8 cellular contexts compared by ENCODE assay signal in the genomic region with DNA sequence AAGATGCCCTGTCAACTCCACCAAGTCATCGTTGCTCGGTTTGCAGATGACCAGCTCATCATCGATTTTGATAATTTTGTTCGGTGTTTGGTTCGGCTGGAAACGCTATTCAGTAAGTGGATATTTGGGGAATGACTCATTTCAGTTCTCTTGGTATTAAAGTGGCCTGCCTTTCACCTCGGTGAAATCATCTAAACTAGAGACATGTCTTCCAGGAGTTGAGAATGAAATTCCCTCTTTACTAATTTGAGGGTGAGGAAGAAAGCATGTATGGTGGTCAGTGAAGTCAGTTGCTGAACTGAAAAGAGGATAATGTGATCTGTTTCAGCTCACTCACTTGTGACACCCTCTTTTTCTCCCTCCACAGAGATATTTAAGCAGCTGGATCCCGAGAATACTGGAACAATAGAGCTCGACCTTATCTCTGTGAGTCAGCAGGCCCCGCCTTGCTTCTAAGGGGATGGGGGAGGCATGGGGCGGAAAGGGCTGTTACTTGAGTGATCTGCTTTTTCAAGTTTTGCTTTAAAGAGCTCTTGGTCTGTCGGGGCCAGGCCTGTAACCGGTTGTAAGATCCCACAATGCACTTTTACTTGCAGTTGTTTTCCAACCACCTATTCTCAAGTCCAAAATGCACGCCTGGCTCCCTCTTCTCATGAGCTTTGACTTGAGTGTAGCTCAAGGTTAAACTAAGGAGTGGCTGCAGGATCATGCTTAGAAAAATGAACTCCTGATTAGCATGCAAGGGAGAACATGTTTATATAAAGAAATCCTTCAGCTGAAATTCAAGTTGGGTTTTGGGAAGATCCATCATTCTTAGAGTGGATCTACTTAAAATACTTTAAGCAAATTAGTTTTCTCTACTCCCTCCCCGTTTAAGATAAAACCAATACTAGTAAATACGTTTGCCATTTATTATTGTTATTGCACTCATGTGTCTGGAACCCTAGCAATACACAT. TPM values are rescaled to one million over a fixed set of nuclear protein-coding genes. Genes with fewer than 3 reads are reported as not detected.
DNase-seq lines count a peak whose midpoint lies in the region; ATAC-seq and TF ChIP-seq lines count a peak whose summit lies in the region.

No MANE protein-coding gene starts in this region.

- H3K27me3 ChIP-seq in upper lobe of left lung = no peaks in the 10 kb centered on the region

- peaks cover 27 to 36% (median 28%) of the 10 kb centered on the region in 4 donors for H3K4me1 ChIP-seq in upper lobe of left lung

- 32 to 37% methylated on average over 15 to 16 of the region's 16 CpGs for WGBS in upper lobe of left lung, 2 donors

- DNase-seq in OCI-M1 (lab: John Stamatoyannopoulos, UW) (peak; percentile 96), coronary artery (ENCODE audit: low spot score) (no peak), medulla oblongata (ENCODE audit: extremely low spot score) (peak; percentile 74), upper lobe of left lung (peak in 1 of 2 donors; percentile 80), retina (no peak), NCI-H774 (lab: John Stamatoyannopoulos, UW) (no peak)

- TF ChIP-seq EP300 in upper lobe of left lung (IDR thresholded peaks at IDR 0.05) = peak in 1 of 4 donors; percentile 27

- H3K36me3 ChIP-seq in upper lobe of left lung = peaks cover 9 to 82% (median 64%) of the 10 kb centered on the region in 4 donors

- TF ChIP-seq CTCF in coronary artery (IDR thresholded peaks at IDR 0.05) (no peak), upper lobe of left lung (IDR thresholded peaks at IDR 0.05) (no peak)

- TF ChIP-seq POLR2A in upper lobe of left lung (IDR thresholded peaks at IDR 0.05) = peak in 1 of 4 donors; percentile 7

- ATAC-seq in GM21619 (IDR thresholded peaks at IDR 0.05; ENCODE audit: unreplicated experiment) (peak; percentile 26), upper lobe of left lung (ENCODE audit: low FRiP score in 2 of 2) (peak; percentile 89 to 90), HG02642 (IDR thresholded peaks at IDR 0.05; ENCODE audit: poor library complexity, unreplicated experiment) (no peak)

- H3K4me3 ChIP-seq in coronary artery = peak overlapping the region; percentile 36
- no peak overlapping the region for H3K4me3 ChIP-seq in upper lobe of left lung

- H3K9me3 ChIP-seq in upper lobe of left lung = no peaks in the 10 kb centered on the region

- H3K27ac ChIP-seq in coronary artery = peak overlapping the region; percentile 72 to 83
- H3K27ac ChIP-seq in upper lobe of left lung = peak overlapping the region; percentile 61 to 76 (median 72)

RNA-seq across cellular contexts. Expression of a gene that starts 59.8 kb away (rescaled TPM):
- total RNA-seq in upper lobe of left lung = 1,000 to 10,000 TPM in 1 of 6 donors, 100 to 1,000 TPM in 5; 271 to 1,436 (median 427) TPM

Comparison
In these comparisons a context has a peak if more than half of its experiments do, and no peak if none do; other contexts are left out.
1. DNase-seq: peak in OCI-M1 (single experiment) and medulla oblongata (single experiment); none in coronary artery (single experiment), retina (single experiment) and NCI-H774 (single experiment).